12 cellular contexts compared by ENCODE assay signal in the genomic region with DNA sequence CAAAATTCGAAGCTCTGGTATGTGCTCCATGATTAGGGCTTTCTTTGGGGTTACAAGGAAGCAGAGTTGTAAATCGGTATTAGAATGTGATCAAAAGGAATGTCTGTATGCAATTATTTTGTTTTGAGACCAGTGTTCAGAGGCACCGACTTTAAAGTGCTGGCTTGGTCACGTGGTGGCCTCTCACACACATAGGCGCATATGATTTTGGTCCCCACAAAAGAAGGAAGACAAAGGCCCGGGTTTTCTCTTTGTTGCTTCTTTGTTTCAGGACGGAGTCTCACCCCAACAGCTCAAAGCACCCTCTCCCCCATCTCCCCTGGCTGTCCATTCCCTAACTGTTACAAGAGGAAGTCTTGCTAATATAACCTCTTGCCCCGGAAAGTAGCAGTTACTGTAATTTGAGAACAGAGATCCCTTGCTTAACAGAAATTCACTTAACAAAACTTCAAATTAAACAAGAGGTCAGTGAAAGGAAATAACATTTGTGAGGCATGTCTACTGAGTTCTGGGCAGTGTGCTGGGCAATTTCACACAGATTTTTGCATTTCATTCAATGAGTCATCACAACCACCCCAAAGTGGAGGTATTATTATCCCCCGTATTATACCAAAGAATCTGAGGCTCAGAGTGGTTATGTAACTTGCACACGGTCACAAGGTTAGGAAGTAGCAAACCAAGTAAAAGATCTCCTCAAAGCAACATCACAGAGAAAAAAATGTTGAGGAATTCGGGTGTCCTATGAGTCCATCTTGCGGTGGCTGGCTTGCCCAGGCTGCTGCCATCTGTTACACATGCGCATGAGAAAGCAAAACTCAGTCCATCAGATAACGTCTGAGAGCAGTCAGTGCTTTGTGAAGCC.
A peak's percentile ranks its signal among the peaks of the same experiment; 100 is the strongest.
DNase-seq lines count a peak whose midpoint lies in the region; ATAC-seq and TF ChIP-seq lines count a peak whose summit lies in the region.
"Had no signal": no experiment of that assay in that cellular context is flagged by ENCODE, and none has a peak within 500 bp of the region (broad histone marks: within the 10 kb centered on the region; RNA-seq: fewer than 3 reads in every experiment).

No MANE protein-coding gene starts in this region.

- peak; percentile 87 for ATAC-seq in SK-N-SH treated with all-trans-retinoic acid at 6 μM for 48 hours
- peak; percentile 62 for ATAC-seq in sciatic nerve
- ATAC-seq: HCT116 had no signal

- no peak overlapping the region for H3K4me3 ChIP-seq in GM12865 (ENCODE audit: low read depth, low read length)
- H3K4me3 ChIP-seq in fibroblast of villous mesenchyme (ENCODE audit: low read depth, low read length), result no peak overlapping the region
- H3K4me3 ChIP-seq: adrenal gland had no signal

- intact Hi-C loops in sciatic nerve (cut with DNase I), result no loop called here
- intact Hi-C loops in posterior vena cava (cut with DNase I), result no loop called here

- DNase-seq in GM12865 (ENCODE audit: low read depth), result peak; percentile 23
- peak; percentile 88 for DNase-seq in fibroblast of villous mesenchyme (ENCODE audit: low read depth)
- DNase-seq in sciatic nerve (ENCODE audit: low spot score), result peak; percentile 55
- no peak for DNase-seq in NCI-H446 (lab: John Stamatoyannopoulos, UW)
- no peak for DNase-seq in COR-L47 (lab: John Stamatoyannopoulos, UW)
- no peak for DNase-seq in posterior vena cava (ENCODE audit: low spot score)
- DNase-seq in NCI-H128 (lab: John Stamatoyannopoulos, UW; ENCODE audit: unreplicated experiment), result no peak
- DNase-seq: stimulated activated CD4-positive, alpha-beta T cell treated with anti-CD3 and anti-CD28 coated beads, Interleukin-4, amount 100 ng/mL, for 24 hours; T1000 had no signal

- no peak for TF ChIP-seq CTCF in GM12865 (IDR thresholded peaks at IDR 0.05; ENCODE audit: insufficient read depth, low read depth, low read length, missing control alignments)
- TF ChIP-seq CTCF in fibroblast of villous mesenchyme (IDR thresholded peaks at IDR 0.05; ENCODE audit: insufficient read depth, low read depth, low read length), result no peak

TF ChIP-seq in SK-N-SH treated with all-trans-retinoic acid at 6 μM for 48 hours, 23 proteins besides CTCF, POLR2A, EP300 and RAD21:
- TF ChIP-seq SNAI2 (CRISPR knock-in tag; IDR thresholded peaks at IDR 0.05) (0 out of 2 replicates have a peak, but pooled peaks have one; percentile 30), TCF4 (CRISPR knock-in tag; IDR thresholded peaks at IDR 0.05; ENCODE audit: borderline replicate concordance) (0 out of 2 replicates have a peak, but pooled peaks have one; percentile 20), ESRRG (CRISPR knock-in tag; IDR thresholded peaks at IDR 0.05) (no peak), ISL1 (CRISPR knock-in tag; IDR thresholded peaks at IDR 0.05) (peak; percentile 39), ZFP30 (CRISPR knock-in tag; IDR thresholded peaks at IDR 0.05) (no peak)
- TF ChIP-seq, protein P1, sequence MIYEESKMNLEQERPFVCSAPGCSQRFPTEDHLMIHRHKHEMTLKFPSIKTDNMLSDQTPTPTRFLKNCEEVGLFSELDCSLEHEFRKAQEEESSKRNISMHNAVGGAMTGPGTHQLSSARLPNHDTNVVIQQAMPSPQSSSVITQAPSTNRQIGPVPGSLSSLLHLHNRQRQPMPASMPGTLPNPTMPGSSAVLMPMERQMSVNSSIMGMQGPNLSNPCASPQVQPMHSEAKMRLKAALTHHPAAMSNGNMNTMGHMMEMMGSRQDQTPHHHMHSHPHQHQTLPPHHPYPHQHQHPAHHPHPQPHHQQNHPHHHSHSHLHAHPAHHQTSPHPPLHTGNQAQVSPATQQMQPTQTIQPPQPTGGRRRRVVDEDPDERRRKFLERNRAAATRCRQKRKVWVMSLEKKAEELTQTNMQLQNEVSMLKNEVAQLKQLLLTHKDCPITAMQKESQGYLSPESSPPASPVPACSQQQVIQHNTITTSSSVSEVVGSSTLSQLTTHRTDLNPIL (CRISPR knock-in tag; IDR thresholded peaks at IDR 0.05; ENCODE audit: low read depth), result peak; percentile 12; the same call in 1 of the 2 replicates
- TF ChIP-seq, protein P2, sequence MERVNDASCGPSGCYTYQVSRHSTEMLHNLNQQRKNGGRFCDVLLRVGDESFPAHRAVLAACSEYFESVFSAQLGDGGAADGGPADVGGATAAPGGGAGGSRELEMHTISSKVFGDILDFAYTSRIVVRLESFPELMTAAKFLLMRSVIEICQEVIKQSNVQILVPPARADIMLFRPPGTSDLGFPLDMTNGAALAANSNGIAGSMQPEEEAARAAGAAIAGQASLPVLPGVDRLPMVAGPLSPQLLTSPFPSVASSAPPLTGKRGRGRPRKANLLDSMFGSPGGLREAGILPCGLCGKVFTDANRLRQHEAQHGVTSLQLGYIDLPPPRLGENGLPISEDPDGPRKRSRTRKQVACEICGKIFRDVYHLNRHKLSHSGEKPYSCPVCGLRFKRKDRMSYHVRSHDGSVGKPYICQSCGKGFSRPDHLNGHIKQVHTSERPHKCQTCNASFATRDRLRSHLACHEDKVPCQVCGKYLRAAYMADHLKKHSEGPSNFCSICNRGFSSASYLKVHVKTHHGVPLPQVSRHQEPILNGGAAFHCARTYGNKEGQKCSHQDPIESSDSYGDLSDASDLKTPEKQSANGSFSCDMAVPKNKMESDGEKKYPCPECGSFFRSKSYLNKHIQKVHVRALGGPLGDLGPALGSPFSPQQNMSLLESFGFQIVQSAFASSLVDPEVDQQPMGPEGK (CRISPR knock-in tag; IDR thresholded peaks at IDR 0.05; ENCODE audit: borderline replicate concordance), result peak; percentile 16; the same call in 1 of the 2 replicates

Comparison
In these comparisons a context has a peak if more than half of its experiments do, and no peak if none do; other contexts are left out.
1. DNase-seq: peak in GM12865 (single experiment), fibroblast of villous mesenchyme (single experiment) and sciatic nerve (single experiment); none in NCI-H446 (0 of 2), COR-L47 (single experiment), posterior vena cava (single experiment) and NCI-H128 (single experiment).